ENCODE assay signal across 8 cellular contexts in genomic region chr18:13136689-13137040, GRCh38.
DNase-seq lines count a peak whose midpoint lies in the region; ATAC-seq, FAIRE-seq and TF ChIP-seq lines count a peak whose summit lies in the region.

No MANE protein-coding gene starts in this region.

- DNase-seq in AG08395 (ENCODE audit: low spot score) (peak; percentile 43), NCI-H69 (lab: John Stamatoyannopoulos, UW) (peak; percentile 69), endothelial cell of umbilical vein (ENCODE audit: low read depth, low spot score) (peak; percentile 13), hippocampal formation (lab: John Stamatoyannopoulos, UW) (no peak), cerebellar cortex (ENCODE audit: low spot score) (no peak)

- CTCF ChIA-PET in endothelial cell of umbilical vein (lab: Charles Lee) = interaction anchor here (1.4 kb wide), 1 partner anchor 23 kb away, joined by 4 read pairs; no protein-coding TSS in a partner anchor

- H2AFZ ChIP-seq in endothelial cell of umbilical vein (ENCODE audit: low read depth, low read length) = peak overlapping the region; percentile 54

- peaks cover 12% of the 10 kb centered on the region for H3K4me1 ChIP-seq in endothelial cell of umbilical vein (ENCODE audit: control insufficient read depth, extremely low read depth, insufficient read depth, low read length)
- peaks cover 0 to 17% of the 10 kb centered on the region in 2 donors for H3K4me1 ChIP-seq in muscle layer of duodenum (ENCODE audit: control insufficient read depth in 1 of 2, insufficient read depth in 2 of 2, low read length in 2 of 2)

- BruUV-seq in endothelial cell of umbilical vein (replicated peaks; lab: Mats Ljungman, UMichigan) = no TSS peak

- no peaks in the 10 kb centered on the region for H3K36me3 ChIP-seq in endothelial cell of umbilical vein (ENCODE audit: control insufficient read depth in 2 of 2, extremely low read depth in 1 of 2, insufficient read depth in 2 of 2, low read length in 2 of 2)
- H3K36me3 ChIP-seq in muscle layer of duodenum (ENCODE audit: control insufficient read depth in 1 of 2, insufficient read depth in 2 of 2, low read length in 2 of 2) = no peaks in the 10 kb centered on the region

- FAIRE-seq in endothelial cell of umbilical vein (lab: Jason Lieb, UNC) = no peak

- peaks cover 8 to 25% of the 10 kb centered on the region in 2 experiments for H3K27me3 ChIP-seq in endothelial cell of umbilical vein (ENCODE audit: control insufficient read depth in 2 of 2, insufficient read depth in 2 of 2, low read length in 2 of 2)
- no peaks in the 10 kb centered on the region for H3K27me3 ChIP-seq in muscle layer of duodenum (ENCODE audit: low read depth, low read length)

- TF ChIP-seq CTCF in endothelial cell of umbilical vein (IDR thresholded peaks at IDR 0.05; ENCODE audit: extremely low read depth in 1 of 2, insufficient read depth in 1 of 2, low read depth in 1 of 2, low read length in 2 of 2) = no peak

- H3K4me2 ChIP-seq in endothelial cell of umbilical vein (ENCODE audit: insufficient read depth, low read length) = peak overlapping the region; percentile 78

- intact Hi-C loops in endothelial cell of umbilical vein (cut with micrococcal nuclease) = no loop called here

- H3K4me3 ChIP-seq in endothelial cell of umbilical vein (replicated peaks in 1 of 3; ENCODE audit: insufficient read depth in 1 of 3, low read depth in 1 of 3, low read length in 3 of 3) = peak overlapping the region; percentile 35 to 56 (median 50)
- peak overlapping the region; percentile 74 to 76 for H3K4me3 ChIP-seq in muscle layer of duodenum (ENCODE audit: low read depth in 1 of 2, low read length in 2 of 2)

- POLR2A ChIA-PET in endothelial cell of umbilical vein (lab: Charles Lee) = no interaction called here

- H3K27ac ChIP-seq in endothelial cell of umbilical vein (ENCODE audit: insufficient read depth, low read depth, low read length) (no peak overlapping the region), muscle layer of duodenum (ENCODE audit: low read length) (no peak overlapping the region)

- H4K20me1 ChIP-seq in endothelial cell of umbilical vein (replicated peaks; ENCODE audit: control insufficient read depth, extremely low read depth, insufficient read depth, low read length) = no peaks in the 10 kb centered on the region

- H3K79me2 ChIP-seq in endothelial cell of umbilical vein (ENCODE audit: control insufficient read depth, insufficient read depth, low read length) = no peaks in the 10 kb centered on the region

- ATAC-seq in GM18909 (IDR thresholded peaks at IDR 0.05; ENCODE audit: poor library complexity, unreplicated experiment) = peak; percentile 26
- no peak for ATAC-seq in HG02840 (IDR thresholded peaks at IDR 0.05; ENCODE audit: low FRiP score, unreplicated experiment)

- dilution Hi-C loops in endothelial cell of umbilical vein (cut with MboI; ENCODE audit: extremely low pct_ligation_motif_present, low sequenced_read_pairs) = no loop called here

- H3K9me3 ChIP-seq in endothelial cell of umbilical vein (replicated peaks; ENCODE audit: control insufficient read depth, insufficient read depth, low read length) (no peaks in the 10 kb centered on the region), muscle layer of duodenum (ENCODE audit: control insufficient read depth in 1 of 2, low read length in 2 of 2) (no peaks in the 10 kb centered on the region)

- TF ChIP-seq POLR2A in endothelial cell of umbilical vein (IDR thresholded peaks at IDR 0.05; ENCODE audit: low read depth, low read length) = no peak

- H3K9ac ChIP-seq in endothelial cell of umbilical vein (replicated peaks; ENCODE audit: extremely low read depth, insufficient read depth, low read length) = peak overlapping the region; percentile 9

- no peaks in the 10 kb centered on the region for H3K9me1 ChIP-seq in endothelial cell of umbilical vein (replicated peaks; ENCODE audit: control insufficient read depth, extremely low read depth, insufficient read depth, low read length)

TF ChIP-seq in endothelial cell of umbilical vein, 7 proteins besides CTCF, POLR2A, EP300 and RAD21:
- TF ChIP-seq EZH2 (IDR thresholded peaks at IDR 0.05; ENCODE audit: borderline replicate concordance, low read depth, low read length, severe bottlenecking) (peak; percentile 89), MYC (IDR thresholded peaks at IDR 0.05; ENCODE audit: low read depth, low read length) (no peak), GATA2 (IDR thresholded peaks at IDR 0.05; ENCODE audit: insufficient read depth, insufficient read length, low read depth, low read length) (no peak), POLR2AphosphoS5 (IDR thresholded peaks at IDR 0.05; ENCODE audit: insufficient read depth, low read depth, low read length) (no peak)

Comparison
In these comparisons a context has a peak if more than half of its experiments do, and no peak if none do; other contexts are left out.
1. DNase-seq: peak in AG08395 (single experiment), NCI-H69 (single experiment) and endothelial cell of umbilical vein (single experiment); none in hippocampal formation (0 of 2) and cerebellar cortex (single experiment).